2 cellular contexts compared by ENCODE assay signal in the genomic region with DNA sequence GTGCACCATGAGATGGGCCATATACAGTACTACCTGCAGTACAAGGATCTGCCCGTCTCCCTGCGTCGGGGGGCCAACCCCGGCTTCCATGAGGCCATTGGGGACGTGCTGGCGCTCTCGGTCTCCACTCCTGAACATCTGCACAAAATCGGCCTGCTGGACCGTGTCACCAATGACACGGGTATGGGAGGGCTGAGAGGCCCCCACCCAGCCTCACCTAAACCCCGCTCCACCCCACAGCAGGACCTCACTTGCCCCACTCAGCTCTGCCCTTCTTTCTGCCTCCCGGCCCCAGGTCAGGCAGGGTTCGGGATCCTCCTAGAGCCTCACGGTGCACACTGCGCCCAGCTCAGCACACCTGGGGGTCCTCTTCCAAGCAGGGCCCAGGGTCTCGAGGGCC.
TF ChIP-seq lines count a peak whose summit lies in the region.

No MANE protein-coding gene starts in this region.

TF ChIP-seq in GM23338, 12 proteins besides CTCF, POLR2A, EP300 and RAD21:
- no peak for TF ChIP-seq NANOG (IDR thresholded peaks at IDR 0.05; ENCODE audit: borderline replicate concordance)
- TF ChIP-seq ZNF331 (CRISPR knock-in tag; IDR thresholded peaks at IDR 0.05; ENCODE audit: low read depth), result no peak
- TF ChIP-seq CREB1 (CRISPR knock-in tag; IDR thresholded peaks at IDR 0.05; ENCODE audit: low read depth), result no peak
- TF ChIP-seq, protein P1, sequence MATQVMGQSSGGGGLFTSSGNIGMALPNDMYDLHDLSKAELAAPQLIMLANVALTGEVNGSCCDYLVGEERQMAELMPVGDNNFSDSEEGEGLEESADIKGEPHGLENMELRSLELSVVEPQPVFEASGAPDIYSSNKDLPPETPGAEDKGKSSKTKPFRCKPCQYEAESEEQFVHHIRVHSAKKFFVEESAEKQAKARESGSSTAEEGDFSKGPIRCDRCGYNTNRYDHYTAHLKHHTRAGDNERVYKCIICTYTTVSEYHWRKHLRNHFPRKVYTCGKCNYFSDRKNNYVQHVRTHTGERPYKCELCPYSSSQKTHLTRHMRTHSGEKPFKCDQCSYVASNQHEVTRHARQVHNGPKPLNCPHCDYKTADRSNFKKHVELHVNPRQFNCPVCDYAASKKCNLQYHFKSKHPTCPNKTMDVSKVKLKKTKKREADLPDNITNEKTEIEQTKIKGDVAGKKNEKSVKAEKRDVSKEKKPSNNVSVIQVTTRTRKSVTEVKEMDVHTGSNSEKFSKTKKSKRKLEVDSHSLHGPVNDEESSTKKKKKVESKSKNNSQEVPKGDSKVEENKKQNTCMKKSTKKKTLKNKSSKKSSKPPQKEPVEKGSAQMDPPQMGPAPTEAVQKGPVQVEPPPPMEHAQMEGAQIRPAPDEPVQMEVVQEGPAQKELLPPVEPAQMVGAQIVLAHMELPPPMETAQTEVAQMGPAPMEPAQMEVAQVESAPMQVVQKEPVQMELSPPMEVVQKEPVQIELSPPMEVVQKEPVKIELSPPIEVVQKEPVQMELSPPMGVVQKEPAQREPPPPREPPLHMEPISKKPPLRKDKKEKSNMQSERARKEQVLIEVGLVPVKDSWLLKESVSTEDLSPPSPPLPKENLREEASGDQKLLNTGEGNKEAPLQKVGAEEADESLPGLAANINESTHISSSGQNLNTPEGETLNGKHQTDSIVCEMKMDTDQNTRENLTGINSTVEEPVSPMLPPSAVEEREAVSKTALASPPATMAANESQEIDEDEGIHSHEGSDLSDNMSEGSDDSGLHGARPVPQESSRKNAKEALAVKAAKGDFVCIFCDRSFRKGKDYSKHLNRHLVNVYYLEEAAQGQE (IDR thresholded peaks at IDR 0.05; ENCODE audit: unreplicated experiment), result no peak
- no peak for TF ChIP-seq EZH2 (IDR thresholded peaks at IDR 0.05; ENCODE audit: low read depth, unreplicated experiment)
- TF ChIP-seq, protein P2, sequence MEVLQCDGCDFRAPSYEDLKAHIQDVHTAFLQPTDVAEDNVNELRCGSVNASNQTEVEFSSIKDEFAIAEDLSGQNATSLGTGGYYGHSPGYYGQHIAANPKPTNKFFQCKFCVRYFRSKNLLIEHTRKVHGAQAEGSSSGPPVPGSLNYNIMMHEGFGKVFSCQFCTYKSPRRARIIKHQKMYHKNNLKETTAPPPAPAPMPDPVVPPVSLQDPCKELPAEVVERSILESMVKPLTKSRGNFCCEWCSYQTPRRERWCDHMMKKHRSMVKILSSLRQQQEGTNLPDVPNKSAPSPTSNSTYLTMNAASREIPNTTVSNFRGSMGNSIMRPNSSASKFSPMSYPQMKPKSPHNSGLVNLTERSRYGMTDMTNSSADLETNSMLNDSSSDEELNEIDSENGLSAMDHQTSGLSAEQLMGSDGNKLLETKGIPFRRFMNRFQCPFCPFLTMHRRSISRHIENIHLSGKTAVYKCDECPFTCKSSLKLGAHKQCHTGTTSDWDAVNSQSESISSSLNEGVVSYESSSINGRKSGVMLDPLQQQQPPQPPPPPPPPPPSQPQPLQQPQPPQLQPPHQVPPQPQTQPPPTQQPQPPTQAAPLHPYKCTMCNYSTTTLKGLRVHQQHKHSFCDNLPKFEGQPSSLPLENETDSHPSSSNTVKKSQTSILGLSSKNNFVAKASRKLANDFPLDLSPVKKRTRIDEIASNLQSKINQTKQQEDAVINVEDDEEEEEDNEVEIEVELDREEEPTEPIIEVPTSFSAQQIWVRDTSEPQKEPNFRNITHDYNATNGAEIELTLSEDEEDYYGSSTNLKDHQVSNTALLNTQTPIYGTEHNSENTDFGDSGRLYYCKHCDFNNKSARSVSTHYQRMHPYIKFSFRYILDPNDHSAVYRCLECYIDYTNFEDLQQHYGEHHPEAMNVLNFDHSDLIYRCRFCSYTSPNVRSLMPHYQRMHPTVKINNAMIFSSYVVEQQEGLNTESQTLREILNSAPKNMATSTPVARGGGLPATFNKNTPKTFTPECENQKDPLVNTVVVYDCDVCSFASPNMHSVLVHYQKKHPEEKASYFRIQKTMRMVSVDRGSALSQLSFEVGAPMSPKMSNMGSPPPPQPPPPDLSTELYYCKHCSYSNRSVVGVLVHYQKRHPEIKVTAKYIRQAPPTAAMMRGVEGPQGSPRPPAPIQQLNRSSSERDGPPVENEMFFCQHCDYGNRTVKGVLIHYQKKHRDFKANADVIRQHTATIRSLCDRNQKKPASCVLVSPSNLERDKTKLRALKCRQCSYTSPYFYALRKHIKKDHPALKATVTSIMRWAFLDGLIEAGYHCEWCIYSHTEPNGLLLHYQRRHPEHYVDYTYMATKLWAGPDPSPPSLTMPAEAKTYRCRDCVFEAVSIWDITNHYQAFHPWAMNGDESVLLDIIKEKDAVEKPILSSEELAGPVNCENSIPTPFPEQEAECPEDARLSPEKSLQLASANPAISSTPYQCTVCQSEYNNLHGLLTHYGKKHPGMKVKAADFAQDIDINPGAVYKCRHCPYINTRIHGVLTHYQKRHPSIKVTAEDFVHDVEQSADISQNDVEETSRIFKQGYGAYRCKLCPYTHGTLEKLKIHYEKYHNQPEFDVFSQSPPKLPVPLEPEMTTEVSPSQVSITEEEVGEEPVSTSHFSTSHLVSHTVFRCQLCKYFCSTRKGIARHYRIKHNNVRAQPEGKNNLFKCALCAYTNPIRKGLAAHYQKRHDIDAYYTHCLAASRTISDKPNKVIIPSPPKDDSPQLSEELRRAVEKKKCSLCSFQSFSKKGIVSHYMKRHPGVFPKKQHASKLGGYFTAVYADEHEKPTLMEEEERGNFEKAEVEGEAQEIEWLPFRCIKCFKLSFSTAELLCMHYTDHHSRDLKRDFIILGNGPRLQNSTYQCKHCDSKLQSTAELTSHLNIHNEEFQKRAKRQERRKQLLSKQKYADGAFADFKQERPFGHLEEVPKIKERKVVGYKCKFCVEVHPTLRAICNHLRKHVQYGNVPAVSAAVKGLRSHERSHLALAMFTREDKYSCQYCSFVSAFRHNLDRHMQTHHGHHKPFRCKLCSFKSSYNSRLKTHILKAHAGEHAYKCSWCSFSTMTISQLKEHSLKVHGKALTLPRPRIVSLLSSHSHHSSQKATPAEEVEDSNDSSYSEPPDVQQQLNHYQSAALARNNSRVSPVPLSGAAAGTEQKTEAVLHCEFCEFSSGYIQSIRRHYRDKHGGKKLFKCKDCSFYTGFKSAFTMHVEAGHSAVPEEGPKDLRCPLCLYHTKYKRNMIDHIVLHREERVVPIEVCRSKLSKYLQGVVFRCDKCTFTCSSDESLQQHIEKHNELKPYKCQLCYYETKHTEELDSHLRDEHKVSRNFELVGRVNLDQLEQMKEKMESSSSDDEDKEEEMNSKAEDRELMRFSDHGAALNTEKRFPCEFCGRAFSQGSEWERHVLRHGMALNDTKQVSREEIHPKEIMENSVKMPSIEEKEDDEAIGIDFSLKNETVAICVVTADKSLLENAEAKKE (CRISPR knock-in tag; IDR thresholded peaks at IDR 0.05), result no peak

TF ChIP-seq in IMR-90, 13 proteins besides CTCF, POLR2A, EP300 and RAD21:
- TF ChIP-seq MAZ (IDR thresholded peaks at IDR 0.05; ENCODE audit: borderline replicate concordance, low read depth, low read length) (no peak), RFX5 (IDR thresholded peaks at IDR 0.05; ENCODE audit: low read depth, low read length) (no peak), NFE2L2 (IDR thresholded peaks at IDR 0.05; ENCODE audit: low read depth, low read length) (no peak), FOS (IDR thresholded peaks at IDR 0.05; ENCODE audit: low read depth, low read length) (no peak), MXI1 (IDR thresholded peaks at IDR 0.05; ENCODE audit: borderline replicate concordance, low read depth, low read length) (no peak), CHD1 (IDR thresholded peaks at IDR 0.05; ENCODE audit: low read depth, low read length) (no peak), SMC3 (IDR thresholded peaks at IDR 0.05; ENCODE audit: low read depth, low read length) (no peak)
